In genomic region chr10:44962870-44963738, GRCh38 we compare ENCODE assay signal across 8 cellular contexts. TPM values are rescaled to one million over a fixed set of nuclear protein-coding genes. Genes with fewer than 3 reads are reported as not detected.
DNase-seq lines count a peak whose midpoint lies in the region; TF ChIP-seq lines count a peak whose summit lies in the region.

No MANE protein-coding gene starts in this region.

- no peaks in the 10 kb centered on the region for H3K9me3 ChIP-seq in duodenal mucosa (ENCODE audit: control insufficient read depth in 1 of 2, low read length in 2 of 2)

- DNase-seq in CD14-positive monocyte (ENCODE audit: low spot score), result no peak
- DNase-seq in NB4 (ENCODE audit: low read depth), result peak; percentile 75
- no peak for DNase-seq in dedifferentiated amniotic fluid mesenchymal stem cell (ENCODE audit: extremely low spot score)
- DNase-seq in stimulated activated naive CD4-positive, alpha-beta T cell treated with Interleukin-2 at 50 U/mL for 16 hours (lab: John Stamatoyannopoulos, UW), result no peak
- no peak for DNase-seq in cortex of kidney (lab: John Stamatoyannopoulos, UW)
- no peak for DNase-seq in erythroblast (lab: John Stamatoyannopoulos, UW)

- H3K27me3 ChIP-seq in duodenal mucosa (ENCODE audit: control insufficient read depth in 1 of 2, insufficient read depth in 2 of 2, low read length in 2 of 2), result no peaks in the 10 kb centered on the region

- peak overlapping the region; percentile 43 to 57 for H3K9ac ChIP-seq in duodenal mucosa (ENCODE audit: low read depth in 1 of 2, low read length in 2 of 2)

- peak overlapping the region; percentile 90 to 99 for H3K4me3 Mint-ChIP-seq in CD14-positive monocyte
- H3K4me3 Mint-ChIP-seq in nephron, result peak overlapping the region; percentile 67 to 93 (median 89)

- peaks cover 73 to 80% of the 10 kb centered on the region in 2 donors for H3K4me1 ChIP-seq in duodenal mucosa (ENCODE audit: control insufficient read depth in 1 of 2, insufficient read depth in 2 of 2, low read length in 2 of 2)

- H3K27ac Mint-ChIP-seq in CD14-positive monocyte, result peak overlapping the region; percentile 83 to 98 (median 95)
- H3K27ac Mint-ChIP-seq in nephron, result peak overlapping the region; percentile 91 to 96 (median 92)

- H3K36me3 Mint-ChIP-seq in CD14-positive monocyte, result peaks cover 28 to 40% of the 10 kb centered on the region in 2 donors
- no peaks in the 10 kb centered on the region for H3K36me3 Mint-ChIP-seq in nephron (ENCODE audit: low read depth)

- H3K27me3 Mint-ChIP-seq in CD14-positive monocyte (ENCODE audit: low read depth in 3 of 3) (no peaks in the 10 kb centered on the region), nephron (ENCODE audit: low read depth) (no peaks in the 10 kb centered on the region)

- no peak for TF ChIP-seq POLR2A in NB4 (IDR thresholded peaks at IDR 0.05; ENCODE audit: extremely low read depth, insufficient read length)
- TF ChIP-seq POLR2A in erythroblast (IDR thresholded peaks at IDR 0.05; ENCODE audit: low read length), result no peak

- no peaks in the 10 kb centered on the region for H3K36me3 ChIP-seq in duodenal mucosa (ENCODE audit: control insufficient read depth in 1 of 2, insufficient read depth in 2 of 2, low read length in 2 of 2)

- peak; percentile 38 for TF ChIP-seq CTCF in CD14-positive monocyte (IDR thresholded peaks at IDR 0.05)
- peak; percentile 34 for TF ChIP-seq CTCF in NB4 (IDR thresholded peaks at IDR 0.05; ENCODE audit: low read depth, low read length)
- peak in 2 of 3 experiments; percentile 25 to 27 for TF ChIP-seq CTCF in nephron (IDR thresholded peaks at IDR 0.05; ENCODE audit: unreplicated experiment in 3 of 3)

- H3K27ac ChIP-seq in duodenal mucosa (ENCODE audit: low read depth, low read length), result peak overlapping the region; percentile 39

- H3K4me1 Mint-ChIP-seq in CD14-positive monocyte (peaks cover 88% of the 10 kb centered on the region), nephron (peaks cover 93% of the 10 kb centered on the region)

- H3K9me3 Mint-ChIP-seq in CD14-positive monocyte (peaks cover 0 to under 1% (median 0%) of the 10 kb centered on the region in 7 donors), nephron (no peaks in the 10 kb centered on the region)

- intact Hi-C loops in CD14-positive monocyte (cut with micrococcal nuclease), result loop anchor here in 1 of 2 donors (2.0 to 10.0 kb wide), 3 partner anchors 16 to 1062 kb away; partner anchors contain the start of gene ALOX5

- peak overlapping the region; percentile 86 for H3K4me3 ChIP-seq in NB4 (ENCODE audit: low read depth, low read length)
- peak overlapping the region; percentile 29 to 32 for H3K4me3 ChIP-seq in duodenal mucosa (ENCODE audit: low read depth in 1 of 2, low read length in 2 of 2)

RNA-seq across cellular contexts. Expression of gene RASSF4, which starts 3.5 kb away (rescaled TPM):
- 100 to 1,000 TPM; 117 to 120 TPM for polyA plus RNA-seq in CD14-positive monocyte

RNA-seq across cellular contexts. Expression of gene DEPP1, which starts 15.5 kb away (rescaled TPM):
- polyA plus RNA-seq in CD14-positive monocyte, result not detected

RNA-seq across cellular contexts. Expression of gene ZNF22, which starts 37.6 kb away (rescaled TPM):
- 10 to 100 TPM; 10.4 to 14.6 TPM for polyA plus RNA-seq in CD14-positive monocyte

RNA-seq across cellular contexts. Expression of gene TMEM72, which starts 52.0 kb away (rescaled TPM):
- polyA plus RNA-seq in CD14-positive monocyte, result not detected
